Comparison of ENCODE assay signal across 22 cellular contexts in genomic region chr19:9751449-9751848, GRCh38.
"Had no signal": no experiment of that assay in that cellular context is flagged by ENCODE, and none has a peak within 500 bp of the region (broad histone marks: within the 10 kb centered on the region; RNA-seq: fewer than 3 reads in every experiment).

No MANE protein-coding gene starts in this region.

- H3K27ac ChIP-seq: left ventricle myocardium inferior, ovary, right atrium auricular region, spleen, suprapubic skin, tibial nerve, upper lobe of left lung, vagina had no signal

- DNase-seq: hippocampal formation; islet precursor cell; left ventricle myocardium inferior; midbrain; mucosa of descending colon; naive thymus-derived CD4-positive, alpha-beta T cell; ovary; small intestine; spleen; stimulated activated CD4-positive, alpha-beta T cell treated with anti-CD3 and anti-CD28 coated beads, Interleukin-4, amount 100 ng/mL, for 24 hours; stimulated activated naive CD4-positive, alpha-beta T cell; upper lobe of left lung had no signal

- H3K36me3 Mint-ChIP-seq: stimulated activated effector memory CD8-positive, alpha-beta T cell treated with anti-CD3 and anti-CD28 coated beads, Interleukin-12 subunit alpha, Interleukin-12 subunit beta, amount 100 ng/mL, for 72 hours had no signal

- H3K27ac Mint-ChIP-seq: naive thymus-derived CD4-positive, alpha-beta T cell; natural killer cell treated with Interleukin-12 subunit alpha and Interleukin-12 subunit beta and Interleukin-15 and Interleukin-18, amount 100 ng/mL, for 72 hours; stimulated activated effector memory CD8-positive, alpha-beta T cell treated with anti-CD3 and anti-CD28 coated beads, Interleukin-12 subunit alpha, Interleukin-12 subunit beta, amount 100 ng/mL, for 72 hours; stimulated activated naive CD8-positive, alpha-beta T cell treated with anti-CD3 and anti-CD28 coated beads, Interleukin-15, Interleukin-2, amounts not matched to agents 100 ng/mL and 50 ng/mL, for 24 hours had no signal

- H3K4me1 ChIP-seq: left ventricle myocardium inferior, right atrium auricular region, spleen, suprapubic skin, tibial nerve, upper lobe of left lung, vagina had no signal

- H3K27me3 Mint-ChIP-seq: naive thymus-derived CD4-positive, alpha-beta T cell; natural killer cell treated with Interleukin-12 subunit alpha and Interleukin-12 subunit beta and Interleukin-15 and Interleukin-18, amount 100 ng/mL, for 72 hours; progenitor cell of endocrine pancreas; stimulated activated naive CD8-positive, alpha-beta T cell treated with anti-CD3 and anti-CD28 coated beads, Interleukin-15, Interleukin-2, amounts not matched to agents 100 ng/mL and 50 ng/mL, for 24 hours had no signal

- H3K36me3 ChIP-seq: ovary, suprapubic skin had no signal

- ATAC-seq: mucosa of descending colon; naive thymus-derived CD4-positive, alpha-beta T cell; natural killer cell treated with Interleukin-12 subunit alpha and Interleukin-12 subunit beta and Interleukin-15 and Interleukin-18, amount 100 ng/mL, for 72 hours; sciatic nerve; stimulated activated effector memory CD8-positive, alpha-beta T cell treated with anti-CD3 and anti-CD28 coated beads, Interleukin-12 subunit alpha, Interleukin-12 subunit beta, amount 100 ng/mL, for 72 hours had no signal

- H3K4me3 ChIP-seq: left ventricle myocardium inferior, lung, mucosa of descending colon, ovary, right atrium auricular region, spleen, suprapubic skin, tibial nerve, upper lobe of left lung, vagina had no signal

- H3K4me1 Mint-ChIP-seq: naive thymus-derived CD4-positive, alpha-beta T cell; stimulated activated effector memory CD8-positive, alpha-beta T cell treated with anti-CD3 and anti-CD28 coated beads, Interleukin-12 subunit alpha, Interleukin-12 subunit beta, amount 100 ng/mL, for 72 hours had no signal

- FAIRE-seq: small intestine had no signal

- H3K4me3 Mint-ChIP-seq: naive thymus-derived CD4-positive, alpha-beta T cell; natural killer cell treated with Interleukin-12 subunit alpha and Interleukin-12 subunit beta and Interleukin-15 and Interleukin-18, amount 100 ng/mL, for 72 hours; stimulated activated effector memory CD8-positive, alpha-beta T cell treated with anti-CD3 and anti-CD28 coated beads, Interleukin-12 subunit alpha, Interleukin-12 subunit beta, amount 100 ng/mL, for 72 hours; stimulated activated naive CD8-positive, alpha-beta T cell treated with anti-CD3 and anti-CD28 coated beads, Interleukin-15, Interleukin-2, amounts not matched to agents 100 ng/mL and 50 ng/mL, for 24 hours had no signal

- H3K27me3 ChIP-seq: ovary, right atrium auricular region, spleen, suprapubic skin, tibial nerve, upper lobe of left lung, vagina had no signal
